ENCODE assay signal across 1 cellular context in the genomic region with DNA sequence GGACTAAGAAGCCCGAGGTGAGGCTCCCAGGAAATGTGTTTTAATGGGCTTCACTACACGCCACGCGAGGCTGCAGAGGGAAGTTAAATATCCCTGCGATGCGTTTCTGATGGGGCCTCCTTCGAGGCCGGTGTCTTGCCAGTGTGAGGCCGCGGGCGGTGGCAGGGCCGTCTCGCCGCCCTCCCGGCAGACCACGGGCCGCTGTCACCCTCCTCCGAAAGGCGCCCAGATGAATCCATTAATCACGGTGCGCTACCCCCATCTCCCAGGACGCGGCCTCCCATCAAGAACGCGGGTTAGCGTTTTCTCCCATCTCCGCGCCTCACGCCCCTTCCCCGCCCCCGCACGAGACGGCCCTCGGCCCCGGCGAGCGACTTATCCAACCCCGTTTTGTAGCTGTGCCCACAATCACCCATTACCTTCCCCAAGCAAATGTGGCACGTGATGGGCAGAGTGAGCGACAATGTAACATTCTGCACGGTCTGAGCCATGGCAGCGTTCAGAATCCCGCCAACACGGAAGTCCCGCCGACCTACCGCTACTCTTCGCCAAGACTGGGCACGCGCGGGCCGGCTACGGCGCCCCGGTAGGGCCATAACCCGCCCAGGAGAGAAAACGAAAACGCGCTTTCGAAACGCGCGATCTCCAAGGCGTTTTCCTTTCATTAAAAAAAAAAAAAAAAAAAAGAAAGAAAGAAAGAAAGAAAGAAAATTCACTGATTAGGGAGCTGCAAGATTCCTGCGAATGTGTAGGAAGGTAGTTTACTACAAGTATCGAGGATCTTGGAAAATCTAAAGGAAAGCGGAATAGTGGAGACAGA.
TF ChIP-seq lines count a peak whose summit lies in the region.

A gene with protein sequence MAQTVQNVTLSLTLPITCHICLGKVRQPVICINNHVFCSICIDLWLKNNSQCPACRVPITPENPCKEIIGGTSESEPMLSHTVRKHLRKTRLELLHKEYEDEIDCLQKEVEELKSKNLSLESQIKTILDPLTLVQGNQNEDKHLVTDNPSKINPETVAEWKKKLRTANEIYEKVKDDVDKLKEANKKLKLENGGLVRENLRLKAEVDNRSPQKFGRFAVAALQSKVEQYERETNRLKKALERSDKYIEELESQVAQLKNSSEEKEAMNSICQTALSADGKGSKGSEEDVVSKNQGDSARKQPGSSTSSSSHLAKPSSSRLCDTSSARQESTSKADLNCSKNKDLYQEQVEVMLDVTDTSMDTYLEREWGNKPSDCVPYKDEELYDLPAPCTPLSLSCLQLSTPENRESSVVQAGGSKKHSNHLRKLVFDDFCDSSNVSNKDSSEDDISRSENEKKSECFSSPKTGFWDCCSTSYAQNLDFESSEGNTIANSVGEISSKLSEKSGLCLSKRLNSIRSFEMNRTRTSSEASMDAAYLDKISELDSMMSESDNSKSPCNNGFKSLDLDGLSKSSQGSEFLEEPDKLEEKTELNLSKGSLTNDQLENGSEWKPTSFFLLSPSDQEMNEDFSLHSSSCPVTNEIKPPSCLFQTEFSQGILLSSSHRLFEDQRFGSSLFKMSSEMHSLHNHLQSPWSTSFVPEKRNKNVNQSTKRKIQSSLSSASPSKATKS (minus strand): TSS at position 526 of the 820 bp plus-strand sequence. CDS start 35 bp downstream, at position 491.

TF ChIP-seq in HEK293, 187 proteins besides CTCF, POLR2A, EP300 and RAD21 (continued from another document):
- TF ChIP-seq, protein P1, sequence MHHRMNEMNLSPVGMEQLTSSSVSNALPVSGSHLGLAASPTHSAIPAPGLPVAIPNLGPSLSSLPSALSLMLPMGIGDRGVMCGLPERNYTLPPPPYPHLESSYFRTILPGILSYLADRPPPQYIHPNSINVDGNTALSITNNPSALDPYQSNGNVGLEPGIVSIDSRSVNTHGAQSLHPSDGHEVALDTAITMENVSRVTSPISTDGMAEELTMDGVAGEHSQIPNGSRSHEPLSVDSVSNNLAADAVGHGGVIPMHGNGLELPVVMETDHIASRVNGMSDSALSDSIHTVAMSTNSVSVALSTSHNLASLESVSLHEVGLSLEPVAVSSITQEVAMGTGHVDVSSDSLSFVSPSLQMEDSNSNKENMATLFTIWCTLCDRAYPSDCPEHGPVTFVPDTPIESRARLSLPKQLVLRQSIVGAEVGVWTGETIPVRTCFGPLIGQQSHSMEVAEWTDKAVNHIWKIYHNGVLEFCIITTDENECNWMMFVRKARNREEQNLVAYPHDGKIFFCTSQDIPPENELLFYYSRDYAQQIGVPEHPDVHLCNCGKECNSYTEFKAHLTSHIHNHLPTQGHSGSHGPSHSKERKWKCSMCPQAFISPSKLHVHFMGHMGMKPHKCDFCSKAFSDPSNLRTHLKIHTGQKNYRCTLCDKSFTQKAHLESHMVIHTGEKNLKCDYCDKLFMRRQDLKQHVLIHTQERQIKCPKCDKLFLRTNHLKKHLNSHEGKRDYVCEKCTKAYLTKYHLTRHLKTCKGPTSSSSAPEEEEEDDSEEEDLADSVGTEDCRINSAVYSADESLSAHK (tag by site-specific recombination; IDR thresholded peaks at IDR 0.05) = 0 out of 2 replicates have a peak, but pooled peaks have one; percentile 20
